Comparison of ENCODE assay signal across 1 cellular context in genomic region chr2:23994567-23994966, GRCh38.
TF ChIP-seq lines count a peak whose summit lies in the region.

No MANE protein-coding gene starts in this region.

TF ChIP-seq in GM23338, 12 proteins besides CTCF, POLR2A, EP300 and RAD21 (continued from another document):
- TF ChIP-seq, protein P1, sequence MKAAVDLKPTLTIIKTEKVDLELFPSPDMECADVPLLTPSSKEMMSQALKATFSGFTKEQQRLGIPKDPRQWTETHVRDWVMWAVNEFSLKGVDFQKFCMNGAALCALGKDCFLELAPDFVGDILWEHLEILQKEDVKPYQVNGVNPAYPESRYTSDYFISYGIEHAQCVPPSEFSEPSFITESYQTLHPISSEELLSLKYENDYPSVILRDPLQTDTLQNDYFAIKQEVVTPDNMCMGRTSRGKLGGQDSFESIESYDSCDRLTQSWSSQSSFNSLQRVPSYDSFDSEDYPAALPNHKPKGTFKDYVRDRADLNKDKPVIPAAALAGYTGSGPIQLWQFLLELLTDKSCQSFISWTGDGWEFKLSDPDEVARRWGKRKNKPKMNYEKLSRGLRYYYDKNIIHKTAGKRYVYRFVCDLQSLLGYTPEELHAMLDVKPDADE (IDR thresholded peaks at IDR 0.05): no peak
- TF ChIP-seq REST (IDR thresholded peaks at IDR 0.05; ENCODE audit: unreplicated experiment): no peak
- TF ChIP-seq NANOG (IDR thresholded peaks at IDR 0.05; ENCODE audit: borderline replicate concordance): no peak
TF ChIP-seq in GM23338: peak in this region for 0.
